Comparison of ENCODE assay signal across 8 cellular contexts in genomic region chr9:2241875-2242741, GRCh38.
DNase-seq lines count a peak whose midpoint lies in the region; ATAC-seq and TF ChIP-seq lines count a peak whose summit lies in the region.

No MANE protein-coding gene starts in this region.

- intact Hi-C loops in body of pancreas (cut with DNase I): no loop called here
- intact Hi-C loops in sciatic nerve (cut with DNase I): no loop called here

- peaks cover 28% of the 10 kb centered on the region for H3K4me1 ChIP-seq in body of pancreas

- H3K9me3 ChIP-seq in body of pancreas: no peaks in the 10 kb centered on the region

- no peaks in the 10 kb centered on the region for H3K36me3 ChIP-seq in body of pancreas (replicated peaks in 1 of 2; ENCODE audit: insufficient read depth in 1 of 2, low read depth in 2 of 2)

- peak in 1 of 7 experiments; percentile 4 for TF ChIP-seq CTCF in body of pancreas (IDR thresholded peaks at IDR 0.05)

- H3K27ac ChIP-seq in body of pancreas: peak overlapping the region; percentile 26 to 87 (median 62)

- ATAC-seq in GM18502 (IDR thresholded peaks at IDR 0.05; ENCODE audit: poor library complexity, unreplicated experiment): peak; percentile 96
- peak; percentile 92 for ATAC-seq in HG02852 (IDR thresholded peaks at IDR 0.05; ENCODE audit: unreplicated experiment)
- ATAC-seq in body of pancreas: peak; percentile 96
- ATAC-seq in sciatic nerve: peak; percentile 96

- TF ChIP-seq POLR2A in body of pancreas (IDR thresholded peaks at IDR 0.05): peak in 2 of 3 donors; percentile 62 to 68

- H3K27me3 ChIP-seq in body of pancreas: no peaks in the 10 kb centered on the region

- WGBS in body of pancreas, 2 donors: 1% methylated on average over 23 to 37 of the region's 38 CpGs

- peak; percentile 87 for DNase-seq in NCI-H1436 (lab: John Stamatoyannopoulos, UW)
- DNase-seq in T-helper 1 cell: peak in 4 of 5 donors; percentile 11 to 54 (median 20)
- DNase-seq in body of pancreas: peak; percentile 83 to 86 (median 85)
- peak; percentile 85 for DNase-seq in iPS DF 4.7 (ENCODE audit: extremely low read depth, low spot score)
- peak; percentile 87 for DNase-seq in sciatic nerve (ENCODE audit: low spot score)
- DNase-seq in OCI-M2 (lab: John Stamatoyannopoulos, UW; ENCODE audit: unreplicated experiment): no peak

- H3K4me3 ChIP-seq in body of pancreas: peak overlapping the region in 1 of 2 donors; percentile 11
